1 cellular context compared by ENCODE assay signal in the genomic region with DNA sequence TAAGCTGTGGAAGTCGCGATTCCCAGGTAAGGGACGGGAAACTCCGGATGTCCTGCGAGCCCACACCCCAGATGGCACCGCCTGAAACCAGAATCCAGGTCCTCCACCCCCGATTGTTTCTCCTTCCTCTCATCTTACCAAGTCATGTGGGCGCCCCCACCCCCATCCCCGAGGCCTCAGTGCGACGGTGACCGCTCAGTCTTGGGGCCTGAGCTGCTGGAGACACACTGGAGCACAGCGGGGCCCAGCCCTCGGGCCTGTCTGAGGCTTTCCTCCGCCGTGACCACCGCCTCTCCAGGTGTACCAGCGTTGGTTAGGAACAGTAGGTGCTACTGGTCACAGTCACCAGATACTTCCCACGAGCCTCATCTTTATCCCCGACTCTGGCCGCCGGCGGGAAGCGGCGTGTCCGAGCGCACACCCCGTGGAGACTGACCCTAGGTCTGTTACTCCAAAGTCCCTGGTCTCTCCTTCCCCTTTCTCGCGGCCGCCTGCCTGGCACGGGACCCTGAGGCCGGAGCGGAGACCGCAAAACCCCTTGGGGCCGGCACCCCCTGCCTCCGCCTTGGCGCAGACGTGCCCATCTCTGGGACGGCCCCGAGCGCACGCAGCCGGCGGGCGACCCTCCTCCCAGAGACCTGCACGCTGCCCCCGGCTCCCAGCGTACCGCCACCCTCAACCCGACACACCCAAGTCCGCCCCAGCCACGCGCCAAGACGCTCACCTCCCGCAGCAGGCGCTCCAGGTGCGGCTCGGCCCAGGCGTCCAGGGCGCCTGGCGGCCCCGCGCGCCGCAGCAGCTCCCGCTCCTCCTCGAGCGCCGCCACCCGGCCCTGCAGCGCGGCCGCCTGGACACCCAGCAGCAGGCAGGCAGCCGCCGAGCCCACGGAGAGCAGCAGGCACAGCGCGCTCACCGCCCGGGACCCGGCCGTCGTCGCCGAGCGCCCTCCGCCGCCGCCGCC.
TF ChIP-seq lines count a peak whose summit lies in the region.

No MANE protein-coding gene starts in this region.

TF ChIP-seq in H1, 55 proteins besides CTCF, POLR2A, EP300 and RAD21:
- TF ChIP-seq EGR1 (IDR thresholded peaks at IDR 0.05; ENCODE audit: borderline replicate concordance, low read depth, low read length), result 0 out of 2 replicates have a peak, but pooled peaks have one; percentile 4
- no peak for TF ChIP-seq SAP30 (IDR thresholded peaks at IDR 0.05; ENCODE audit: insufficient read depth, insufficient replicate concordance, low read length)
- no peak for TF ChIP-seq ATF2 (IDR thresholded peaks at IDR 0.05; ENCODE audit: low read length)
- TF ChIP-seq KDM4A (IDR thresholded peaks at IDR 0.05; ENCODE audit: low read depth, low read length, severe bottlenecking), result peak; percentile 56
- TF ChIP-seq SUZ12 (IDR thresholded peaks at IDR 0.05; ENCODE audit: low read length), result peak; percentile 87
- peak; percentile 66 for TF ChIP-seq EZH2 (IDR thresholded peaks at IDR 0.05; ENCODE audit: low read depth, low read length, severe bottlenecking)
- peak; percentile 44 for TF ChIP-seq ASH2L (IDR thresholded peaks at IDR 0.05; ENCODE audit: low read length)
- 0 out of 2 replicates have a peak, but pooled peaks have one; percentile 23 for TF ChIP-seq TBP (IDR thresholded peaks at IDR 0.05; ENCODE audit: low read depth, low read length)
